In the genomic region with DNA sequence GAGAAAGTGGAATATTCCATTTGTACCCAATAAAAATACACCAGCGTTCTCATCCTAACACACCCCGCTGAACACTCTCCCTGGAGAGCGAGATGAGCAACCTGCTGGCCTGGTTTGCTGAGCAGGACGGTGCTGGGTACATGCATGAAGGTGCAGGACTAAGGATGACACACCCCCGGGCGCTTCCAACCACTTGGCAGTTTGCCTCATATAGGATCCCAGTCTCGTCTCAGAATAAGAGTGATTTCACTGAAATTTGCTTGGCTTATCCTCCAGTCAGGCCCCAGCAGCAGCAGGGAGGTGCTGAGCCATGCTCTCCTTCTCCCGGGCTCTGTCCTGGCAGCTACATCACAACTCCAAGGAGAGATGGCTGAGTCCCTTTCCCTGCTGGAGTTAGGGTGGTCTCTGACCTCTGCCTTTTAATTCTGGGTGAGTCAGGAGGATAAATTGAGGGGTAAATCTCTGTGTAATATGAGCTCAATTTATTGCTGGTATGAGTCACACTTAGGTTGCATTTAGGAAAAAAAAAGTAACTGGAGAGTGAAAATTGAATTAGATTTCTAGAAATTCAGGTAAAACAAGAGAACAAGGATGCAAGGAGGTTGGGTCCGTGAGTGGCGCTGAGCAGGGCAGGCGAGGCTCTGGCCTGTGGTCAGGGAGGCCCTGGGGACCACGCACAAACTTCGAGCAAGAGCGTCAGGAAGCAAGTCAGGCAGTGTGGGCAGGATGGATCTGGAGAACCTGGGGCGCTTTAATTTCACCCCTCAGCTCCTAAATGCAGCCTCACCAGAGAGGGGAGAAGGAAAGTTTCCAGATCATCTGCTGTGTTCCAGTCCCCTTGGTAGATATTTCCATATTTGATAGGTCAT, we compare ENCODE assay signal across 16 cellular contexts.
"Had no signal": no experiment of that assay in that cellular context is flagged by ENCODE, and none has a peak within 500 bp of the region (broad histone marks: within the 10 kb centered on the region; RNA-seq: fewer than 3 reads in every experiment).

No MANE protein-coding gene starts in this region.

- H3K9me3 ChIP-seq: body of pancreas, right atrium auricular region had no signal

- H3K36me3 ChIP-seq: right atrium auricular region had no signal

- H3K4me3 ChIP-seq: body of pancreas, right atrium auricular region had no signal

- H3K27me3 ChIP-seq: body of pancreas, right atrium auricular region had no signal

- FAIRE-seq: colon, endometrium had no signal

- ATAC-seq: body of pancreas; natural killer cell treated with Interleukin-12 subunit alpha and Interleukin-12 subunit beta and Interleukin-15 and Interleukin-18, amount 100 ng/mL, for 72 hours had no signal

- DNase-seq: activated CD4-positive, alpha-beta T cell treated with anti-CD3 and anti-CD28 coated beads, Interleukin-2, amount 50 U/mL, for 1 hour; activated CD4-positive, CD25-positive, alpha-beta regulatory T cell; activated CD8-positive, alpha-beta memory T cell treated with anti-CD3 and anti-CD28 coated beads for 24 hours; activated gamma-delta T cell treated with Interleukin-2 at 50 U/mL for 16 hours; activated naive CD8-positive, alpha-beta T cell treated with anti-CD3 and anti-CD28 coated beads for 36 hours; amygdala; body of pancreas; caudate nucleus; foreskin fibroblast; stimulated activated CD4-positive, alpha-beta T cell treated with anti-CD3 and anti-CD28 coated beads, Interleukin-2, amount 100 ng/mL, for 48 hours; stimulated activated naive CD4-positive, alpha-beta T cell treated with Interleukin-2 at 50 U/mL for 16 hours; substantia nigra had no signal

- H3K4me1 ChIP-seq: body of pancreas, right atrium auricular region had no signal

- H3K27ac ChIP-seq: body of pancreas, right atrium auricular region had no signal
